Comparison of ENCODE assay signal across 9 cellular contexts in genomic region chr1:33086384-33086850, GRCh38. TPM values are rescaled to one million over a fixed set of nuclear protein-coding genes. Genes with fewer than 3 reads are reported as not detected.
DNase-seq lines count a peak whose midpoint lies in the region; ATAC-seq, FAIRE-seq and TF ChIP-seq lines count a peak whose summit lies in the region.
"Had no signal": no experiment of that assay in that cellular context is flagged by ENCODE, and none has a peak within 500 bp of the region (broad histone marks: within the 10 kb centered on the region; RNA-seq: fewer than 3 reads in every experiment).

No MANE protein-coding gene starts in this region.

- H3K4me1 ChIP-seq in kidney (ENCODE audit: control insufficient read depth in 1 of 2, insufficient read depth in 1 of 2, low read depth in 1 of 2, low read length in 2 of 2) = peaks cover 5 to 7% of the 10 kb centered on the region in 2 donors

- ATAC-seq in HG03097 (IDR thresholded peaks at IDR 0.05; ENCODE audit: low FRiP score, unreplicated experiment) (no peak), GM21528 (IDR thresholded peaks at IDR 0.05; ENCODE audit: low FRiP score, unreplicated experiment) (no peak)

- no peak overlapping the region for H3K4me3 ChIP-seq in kidney (ENCODE audit: low read length in 2 of 2)

- H3K9me3 ChIP-seq in kidney (ENCODE audit: control insufficient read depth in 1 of 2, low read length in 2 of 2) = no peaks in the 10 kb centered on the region

- H3K36me3 ChIP-seq in kidney (ENCODE audit: control insufficient read depth in 1 of 2, insufficient read depth in 2 of 2, low read length in 2 of 2) = no peaks in the 10 kb centered on the region

- H3K27ac ChIP-seq in kidney (ENCODE audit: low read depth in 2 of 2, low read length in 2 of 2) = no peak overlapping the region

- DNase-seq in ELR (ENCODE audit: low read depth) = peak; percentile 80
- DNase-seq in NCI-H1092 treated with DMSO at 0.1 percent for 48 hours (lab: John Stamatoyannopoulos, UW) = peak; percentile 75
- peak; percentile 68 for DNase-seq in SW480 (ENCODE audit: low spot score)
- DNase-seq in cerebellum (ENCODE audit: low spot score) = peak; percentile 80
- DNase-seq in kidney = peak; percentile 83
- peak; percentile 31 for DNase-seq in stimulated activated CD4-positive, alpha-beta T cell treated with anti-CD3 and anti-CD28 coated beads, Interleukin-12 subunit alpha, Interleukin-12 subunit beta, amount 100 ng/mL, for 4 hours

- no peak overlapping the region for H3K9ac ChIP-seq in kidney (ENCODE audit: low read length in 2 of 2)

- peak; percentile 83 for TF ChIP-seq CTCF in kidney (IDR thresholded peaks at IDR 0.05; ENCODE audit: borderline replicate concordance, extremely low read depth, insufficient read depth)

- FAIRE-seq in kidney (lab: Jason Lieb, UNC) = no peak
- FAIRE-seq: TTC549 had no signal

- intact Hi-C loops in kidney (cut with DNase I) = no loop called here

RNA-seq across cellular contexts. Expression of gene AZIN2, which starts 5.5 kb away (rescaled TPM):
- 8.7 TPM for total RNA-seq in cerebellum
- 4.9 TPM for total RNA-seq in kidney
- polyA plus RNA-seq in kidney (ENCODE audit: insufficient read depth, low read depth, low replicate concordance) = 7.5 TPM

RNA-seq across cellular contexts. Expression of gene AK2, which starts 49.7 kb away (rescaled TPM):
- total RNA-seq in cerebellum (52.4 TPM), kidney (172 TPM)
- 334 TPM for polyA plus RNA-seq in kidney (ENCODE audit: insufficient read depth, low read depth, low replicate concordance)

Comparison
In these comparisons a context has a peak if more than half of its experiments do, and no peak if none do; other contexts are left out.
1. DNase-seq: peak in every context shown above with its lines; median percentile 83 in kidney; 80 in ELR; 80 in cerebellum; 75 in NCI-H1092 treated with DMSO at 0.1 percent for 48 hours; 68 in SW480; 31 in stimulated activated CD4-positive, alpha-beta T cell treated with anti-CD3 and anti-CD28 coated beads, Interleukin-12 subunit alpha, Interleukin-12 subunit beta, amount 100 ng/mL, for 4 hours.